In the genomic region with DNA sequence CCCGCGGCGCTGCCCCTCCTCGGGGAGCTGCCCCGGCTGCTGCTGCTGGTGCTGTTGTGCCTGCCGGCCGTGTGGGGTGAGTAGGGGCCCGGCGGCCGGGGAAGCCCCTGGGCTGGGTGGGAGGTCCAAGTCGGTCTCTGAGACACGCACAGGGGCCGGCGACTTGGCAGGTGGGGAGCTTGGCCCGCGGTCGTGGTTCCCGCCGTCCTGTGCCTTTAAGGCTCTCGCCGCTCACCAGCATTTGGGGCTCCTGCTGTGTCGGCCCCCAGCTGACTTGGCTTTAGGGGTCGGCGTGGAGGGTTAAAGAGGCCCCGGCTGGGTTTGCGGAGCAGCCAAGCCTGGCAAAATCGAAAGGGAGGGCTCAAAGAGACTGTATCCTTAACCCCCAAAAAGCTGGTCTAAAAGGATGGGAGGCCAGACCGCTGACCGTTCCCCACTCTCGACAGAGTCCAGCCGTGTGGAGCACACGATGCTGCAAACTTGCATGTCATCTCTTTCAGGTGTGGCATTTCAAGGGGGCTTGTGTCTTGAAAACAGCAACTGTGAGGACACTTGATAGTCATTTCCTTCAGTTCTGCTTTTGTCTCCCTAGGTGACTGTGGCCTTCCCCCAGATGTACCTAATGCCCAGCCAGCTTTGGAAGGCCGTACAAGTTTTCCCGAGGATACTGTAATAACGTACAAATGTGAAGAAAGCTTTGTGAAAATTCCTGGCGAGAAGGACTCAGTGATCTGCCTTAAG, we compare ENCODE assay signal across 1 cellular context.
TF ChIP-seq lines count a peak whose summit lies in the region.

No MANE protein-coding gene starts in this region.

TF ChIP-seq in K562, 482 proteins besides CTCF, POLR2A, EP300 and RAD21 (continued from another document and continues in another):
- TF ChIP-seq, protein P1, sequence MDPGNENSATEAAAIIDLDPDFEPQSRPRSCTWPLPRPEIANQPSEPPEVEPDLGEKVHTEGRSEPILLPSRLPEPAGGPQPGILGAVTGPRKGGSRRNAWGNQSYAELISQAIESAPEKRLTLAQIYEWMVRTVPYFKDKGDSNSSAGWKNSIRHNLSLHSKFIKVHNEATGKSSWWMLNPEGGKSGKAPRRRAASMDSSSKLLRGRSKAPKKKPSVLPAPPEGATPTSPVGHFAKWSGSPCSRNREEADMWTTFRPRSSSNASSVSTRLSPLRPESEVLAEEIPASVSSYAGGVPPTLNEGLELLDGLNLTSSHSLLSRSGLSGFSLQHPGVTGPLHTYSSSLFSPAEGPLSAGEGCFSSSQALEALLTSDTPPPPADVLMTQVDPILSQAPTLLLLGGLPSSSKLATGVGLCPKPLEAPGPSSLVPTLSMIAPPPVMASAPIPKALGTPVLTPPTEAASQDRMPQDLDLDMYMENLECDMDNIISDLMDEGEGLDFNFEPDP (CRISPR knock-in tag; IDR thresholded peaks at IDR 0.05), result no peak
- TF ChIP-seq, protein P2, sequence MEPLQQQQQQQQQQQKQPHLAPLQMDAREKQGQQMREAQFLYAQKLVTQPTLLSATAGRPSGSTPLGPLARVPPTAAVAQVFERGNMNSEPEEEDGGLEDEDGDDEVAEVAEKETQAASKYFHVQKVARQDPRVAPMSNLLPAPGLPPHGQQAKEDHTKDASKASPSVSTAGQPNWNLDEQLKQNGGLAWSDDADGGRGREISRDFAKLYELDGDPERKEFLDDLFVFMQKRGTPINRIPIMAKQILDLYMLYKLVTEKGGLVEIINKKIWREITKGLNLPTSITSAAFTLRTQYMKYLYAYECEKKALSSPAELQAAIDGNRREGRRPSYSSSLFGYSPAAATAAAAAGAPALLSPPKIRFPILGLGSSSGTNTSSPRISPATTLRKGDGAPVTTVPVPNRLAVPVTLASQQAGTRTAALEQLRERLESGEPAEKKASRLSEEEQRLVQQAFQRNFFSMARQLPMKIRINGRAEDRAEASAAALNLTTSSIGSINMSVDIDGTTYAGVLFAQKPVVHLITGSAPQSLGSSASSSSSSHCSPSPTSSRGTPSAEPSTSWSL (CRISPR knock-in tag; IDR thresholded peaks at IDR 0.05; ENCODE audit: borderline replicate concordance), result no peak
- TF ChIP-seq MYC (IDR thresholded peaks at IDR 0.05; ENCODE audit: low read depth, low read length) (no peak), MYC (CRISPR knock-in tag; IDR thresholded peaks at IDR 0.05; ENCODE audit: borderline replicate concordance, low read depth) (no peak; the same call in 1 of the 2 replicates), KDM4B (IDR thresholded peaks at IDR 0.05; ENCODE audit: borderline replicate concordance in 2 of 2, low read depth in 1 of 2) (no peak; a peak in 1 of 4 replicates), CHCHD3 (CRISPR knock-in tag; IDR thresholded peaks at IDR 0.05) (no peak; the same call in 1 of the 2 replicates), HMG20B (CRISPR knock-in tag; IDR thresholded peaks at IDR 0.05) (no peak), ZNF778 (CRISPR knock-in tag; IDR thresholded peaks at IDR 0.05) (no peak), SP1 (CRISPR knock-in tag; IDR thresholded peaks at IDR 0.05) (no peak; the same call in 1 of the 2 replicates), ZNF175 (CRISPR knock-in tag; IDR thresholded peaks at IDR 0.05; ENCODE audit: low read depth) (0 out of 2 replicates have a peak, but pooled peaks have one; percentile 15)
- TF ChIP-seq, protein P3, sequence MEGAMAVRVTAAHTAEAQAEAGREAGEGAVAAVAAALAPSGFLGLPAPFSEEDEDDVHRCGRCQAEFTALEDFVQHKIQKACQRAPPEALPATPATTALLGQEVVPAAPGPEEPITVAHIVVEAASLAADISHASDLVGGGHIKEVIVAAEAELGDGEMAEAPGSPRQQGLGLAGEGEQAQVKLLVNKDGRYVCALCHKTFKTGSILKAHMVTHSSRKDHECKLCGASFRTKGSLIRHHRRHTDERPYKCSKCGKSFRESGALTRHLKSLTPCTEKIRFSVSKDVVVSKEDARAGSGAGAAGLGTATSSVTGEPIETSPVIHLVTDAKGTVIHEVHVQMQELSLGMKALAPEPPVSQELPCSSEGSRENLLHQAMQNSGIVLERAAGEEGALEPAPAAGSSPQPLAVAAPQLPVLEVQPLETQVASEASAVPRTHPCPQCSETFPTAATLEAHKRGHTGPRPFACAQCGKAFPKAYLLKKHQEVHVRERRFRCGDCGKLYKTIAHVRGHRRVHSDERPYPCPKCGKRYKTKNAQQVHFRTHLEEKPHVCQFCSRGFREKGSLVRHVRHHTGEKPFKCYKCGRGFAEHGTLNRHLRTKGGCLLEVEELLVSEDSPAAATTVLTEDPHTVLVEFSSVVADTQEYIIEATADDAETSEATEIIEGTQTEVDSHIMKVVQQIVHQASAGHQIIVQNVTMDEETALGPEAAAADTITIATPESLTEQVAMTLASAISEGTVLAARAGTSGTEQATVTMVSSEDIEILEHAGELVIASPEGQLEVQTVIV (CRISPR knock-in tag; IDR thresholded peaks at IDR 0.05; ENCODE audit: borderline replicate concordance), result no peak
- TF ChIP-seq, protein P4, sequence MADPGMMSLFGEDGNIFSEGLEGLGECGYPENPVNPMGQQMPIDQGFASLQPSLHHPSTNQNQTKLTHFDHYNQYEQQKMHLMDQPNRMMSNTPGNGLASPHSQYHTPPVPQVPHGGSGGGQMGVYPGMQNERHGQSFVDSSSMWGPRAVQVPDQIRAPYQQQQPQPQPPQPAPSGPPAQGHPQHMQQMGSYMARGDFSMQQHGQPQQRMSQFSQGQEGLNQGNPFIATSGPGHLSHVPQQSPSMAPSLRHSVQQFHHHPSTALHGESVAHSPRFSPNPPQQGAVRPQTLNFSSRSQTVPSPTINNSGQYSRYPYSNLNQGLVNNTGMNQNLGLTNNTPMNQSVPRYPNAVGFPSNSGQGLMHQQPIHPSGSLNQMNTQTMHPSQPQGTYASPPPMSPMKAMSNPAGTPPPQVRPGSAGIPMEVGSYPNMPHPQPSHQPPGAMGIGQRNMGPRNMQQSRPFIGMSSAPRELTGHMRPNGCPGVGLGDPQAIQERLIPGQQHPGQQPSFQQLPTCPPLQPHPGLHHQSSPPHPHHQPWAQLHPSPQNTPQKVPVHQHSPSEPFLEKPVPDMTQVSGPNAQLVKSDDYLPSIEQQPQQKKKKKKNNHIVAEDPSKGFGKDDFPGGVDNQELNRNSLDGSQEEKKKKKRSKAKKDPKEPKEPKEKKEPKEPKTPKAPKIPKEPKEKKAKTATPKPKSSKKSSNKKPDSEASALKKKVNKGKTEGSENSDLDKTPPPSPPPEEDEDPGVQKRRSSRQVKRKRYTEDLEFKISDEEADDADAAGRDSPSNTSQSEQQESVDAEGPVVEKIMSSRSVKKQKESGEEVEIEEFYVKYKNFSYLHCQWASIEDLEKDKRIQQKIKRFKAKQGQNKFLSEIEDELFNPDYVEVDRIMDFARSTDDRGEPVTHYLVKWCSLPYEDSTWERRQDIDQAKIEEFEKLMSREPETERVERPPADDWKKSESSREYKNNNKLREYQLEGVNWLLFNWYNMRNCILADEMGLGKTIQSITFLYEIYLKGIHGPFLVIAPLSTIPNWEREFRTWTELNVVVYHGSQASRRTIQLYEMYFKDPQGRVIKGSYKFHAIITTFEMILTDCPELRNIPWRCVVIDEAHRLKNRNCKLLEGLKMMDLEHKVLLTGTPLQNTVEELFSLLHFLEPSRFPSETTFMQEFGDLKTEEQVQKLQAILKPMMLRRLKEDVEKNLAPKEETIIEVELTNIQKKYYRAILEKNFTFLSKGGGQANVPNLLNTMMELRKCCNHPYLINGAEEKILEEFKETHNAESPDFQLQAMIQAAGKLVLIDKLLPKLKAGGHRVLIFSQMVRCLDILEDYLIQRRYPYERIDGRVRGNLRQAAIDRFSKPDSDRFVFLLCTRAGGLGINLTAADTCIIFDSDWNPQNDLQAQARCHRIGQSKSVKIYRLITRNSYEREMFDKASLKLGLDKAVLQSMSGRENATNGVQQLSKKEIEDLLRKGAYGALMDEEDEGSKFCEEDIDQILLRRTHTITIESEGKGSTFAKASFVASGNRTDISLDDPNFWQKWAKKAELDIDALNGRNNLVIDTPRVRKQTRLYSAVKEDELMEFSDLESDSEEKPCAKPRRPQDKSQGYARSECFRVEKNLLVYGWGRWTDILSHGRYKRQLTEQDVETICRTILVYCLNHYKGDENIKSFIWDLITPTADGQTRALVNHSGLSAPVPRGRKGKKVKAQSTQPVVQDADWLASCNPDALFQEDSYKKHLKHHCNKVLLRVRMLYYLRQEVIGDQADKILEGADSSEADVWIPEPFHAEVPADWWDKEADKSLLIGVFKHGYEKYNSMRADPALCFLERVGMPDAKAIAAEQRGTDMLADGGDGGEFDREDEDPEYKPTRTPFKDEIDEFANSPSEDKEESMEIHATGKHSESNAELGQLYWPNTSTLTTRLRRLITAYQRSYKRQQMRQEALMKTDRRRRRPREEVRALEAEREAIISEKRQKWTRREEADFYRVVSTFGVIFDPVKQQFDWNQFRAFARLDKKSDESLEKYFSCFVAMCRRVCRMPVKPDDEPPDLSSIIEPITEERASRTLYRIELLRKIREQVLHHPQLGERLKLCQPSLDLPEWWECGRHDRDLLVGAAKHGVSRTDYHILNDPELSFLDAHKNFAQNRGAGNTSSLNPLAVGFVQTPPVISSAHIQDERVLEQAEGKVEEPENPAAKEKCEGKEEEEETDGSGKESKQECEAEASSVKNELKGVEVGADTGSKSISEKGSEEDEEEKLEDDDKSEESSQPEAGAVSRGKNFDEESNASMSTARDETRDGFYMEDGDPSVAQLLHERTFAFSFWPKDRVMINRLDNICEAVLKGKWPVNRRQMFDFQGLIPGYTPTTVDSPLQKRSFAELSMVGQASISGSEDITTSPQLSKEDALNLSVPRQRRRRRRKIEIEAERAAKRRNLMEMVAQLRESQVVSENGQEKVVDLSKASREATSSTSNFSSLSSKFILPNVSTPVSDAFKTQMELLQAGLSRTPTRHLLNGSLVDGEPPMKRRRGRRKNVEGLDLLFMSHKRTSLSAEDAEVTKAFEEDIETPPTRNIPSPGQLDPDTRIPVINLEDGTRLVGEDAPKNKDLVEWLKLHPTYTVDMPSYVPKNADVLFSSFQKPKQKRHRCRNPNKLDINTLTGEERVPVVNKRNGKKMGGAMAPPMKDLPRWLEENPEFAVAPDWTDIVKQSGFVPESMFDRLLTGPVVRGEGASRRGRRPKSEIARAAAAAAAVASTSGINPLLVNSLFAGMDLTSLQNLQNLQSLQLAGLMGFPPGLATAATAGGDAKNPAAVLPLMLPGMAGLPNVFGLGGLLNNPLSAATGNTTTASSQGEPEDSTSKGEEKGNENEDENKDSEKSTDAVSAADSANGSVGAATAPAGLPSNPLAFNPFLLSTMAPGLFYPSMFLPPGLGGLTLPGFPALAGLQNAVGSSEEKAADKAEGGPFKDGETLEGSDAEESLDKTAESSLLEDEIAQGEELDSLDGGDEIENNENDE (IDR thresholded peaks at IDR 0.05; ENCODE audit: low read depth, low read length), result no peak
- TF ChIP-seq, protein P5, sequence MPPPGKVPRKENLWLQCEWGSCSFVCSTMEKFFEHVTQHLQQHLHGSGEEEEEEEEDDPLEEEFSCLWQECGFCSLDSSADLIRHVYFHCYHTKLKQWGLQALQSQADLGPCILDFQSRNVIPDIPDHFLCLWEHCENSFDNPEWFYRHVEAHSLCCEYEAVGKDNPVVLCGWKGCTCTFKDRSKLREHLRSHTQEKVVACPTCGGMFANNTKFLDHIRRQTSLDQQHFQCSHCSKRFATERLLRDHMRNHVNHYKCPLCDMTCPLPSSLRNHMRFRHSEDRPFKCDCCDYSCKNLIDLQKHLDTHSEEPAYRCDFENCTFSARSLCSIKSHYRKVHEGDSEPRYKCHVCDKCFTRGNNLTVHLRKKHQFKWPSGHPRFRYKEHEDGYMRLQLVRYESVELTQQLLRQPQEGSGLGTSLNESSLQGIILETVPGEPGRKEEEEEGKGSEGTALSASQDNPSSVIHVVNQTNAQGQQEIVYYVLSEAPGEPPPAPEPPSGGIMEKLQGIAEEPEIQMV (tag; conservative IDR thresholded peaks at IDR 0.05; ENCODE audit: low read depth), result no peak
- TF ChIP-seq, protein P6, sequence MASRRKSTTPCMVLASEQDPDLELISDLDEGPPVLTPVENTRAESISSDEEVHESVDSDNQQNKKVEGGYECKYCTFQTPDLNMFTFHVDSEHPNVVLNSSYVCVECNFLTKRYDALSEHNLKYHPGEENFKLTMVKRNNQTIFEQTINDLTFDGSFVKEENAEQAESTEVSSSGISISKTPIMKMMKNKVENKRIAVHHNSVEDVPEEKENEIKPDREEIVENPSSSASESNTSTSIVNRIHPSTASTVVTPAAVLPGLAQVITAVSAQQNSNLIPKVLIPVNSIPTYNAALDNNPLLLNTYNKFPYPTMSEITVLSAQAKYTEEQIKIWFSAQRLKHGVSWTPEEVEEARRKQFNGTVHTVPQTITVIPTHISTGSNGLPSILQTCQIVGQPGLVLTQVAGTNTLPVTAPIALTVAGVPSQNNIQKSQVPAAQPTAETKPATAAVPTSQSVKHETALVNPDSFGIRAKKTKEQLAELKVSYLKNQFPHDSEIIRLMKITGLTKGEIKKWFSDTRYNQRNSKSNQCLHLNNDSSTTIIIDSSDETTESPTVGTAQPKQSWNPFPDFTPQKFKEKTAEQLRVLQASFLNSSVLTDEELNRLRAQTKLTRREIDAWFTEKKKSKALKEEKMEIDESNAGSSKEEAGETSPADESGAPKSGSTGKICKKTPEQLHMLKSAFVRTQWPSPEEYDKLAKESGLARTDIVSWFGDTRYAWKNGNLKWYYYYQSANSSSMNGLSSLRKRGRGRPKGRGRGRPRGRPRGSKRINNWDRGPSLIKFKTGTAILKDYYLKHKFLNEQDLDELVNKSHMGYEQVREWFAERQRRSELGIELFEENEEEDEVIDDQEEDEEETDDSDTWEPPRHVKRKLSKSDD (conservative IDR thresholded peaks at IDR 0.05; ENCODE audit: low read length), result no peak
- TF ChIP-seq, protein P7, sequence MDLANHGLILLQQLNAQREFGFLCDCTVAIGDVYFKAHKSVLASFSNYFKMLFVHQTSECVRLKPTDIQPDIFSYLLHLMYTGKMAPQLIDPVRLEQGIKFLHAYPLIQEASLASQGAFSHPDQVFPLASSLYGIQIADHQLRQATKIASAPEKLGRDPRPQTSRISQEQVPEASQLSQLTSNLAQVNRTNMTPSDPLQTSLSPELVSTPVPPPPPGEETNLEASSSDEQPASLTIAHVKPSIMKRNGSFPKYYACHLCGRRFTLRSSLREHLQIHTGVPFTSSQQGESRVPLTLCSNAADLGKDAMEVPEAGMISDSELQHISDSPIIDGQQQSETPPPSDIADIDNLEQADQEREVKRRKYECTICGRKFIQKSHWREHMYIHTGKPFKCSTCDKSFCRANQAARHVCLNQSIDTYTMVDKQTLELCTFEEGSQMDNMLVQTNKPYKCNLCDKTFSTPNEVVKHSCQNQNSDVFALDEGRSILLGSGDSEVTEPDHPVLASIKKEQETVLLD (IDR thresholded peaks at IDR 0.05), result no peak
- TF ChIP-seq, protein P8, sequence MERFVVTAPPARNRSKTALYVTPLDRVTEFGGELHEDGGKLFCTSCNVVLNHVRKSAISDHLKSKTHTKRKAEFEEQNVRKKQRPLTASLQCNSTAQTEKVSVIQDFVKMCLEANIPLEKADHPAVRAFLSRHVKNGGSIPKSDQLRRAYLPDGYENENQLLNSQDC (CRISPR knock-in tag; IDR thresholded peaks at IDR 0.05), result no peak
- TF ChIP-seq, protein P9, sequence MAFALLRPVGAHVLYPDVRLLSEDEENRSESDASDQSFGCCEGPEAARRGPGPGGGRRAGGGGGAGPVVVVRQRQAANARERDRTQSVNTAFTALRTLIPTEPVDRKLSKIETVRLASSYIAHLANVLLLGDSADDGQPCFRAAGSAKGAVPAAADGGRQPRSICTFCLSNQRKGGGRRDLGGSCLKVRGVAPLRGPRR (CRISPR knock-in tag; IDR thresholded peaks at IDR 0.05), result no peak
